14 cellular contexts compared by ENCODE assay signal in genomic region chr6:52877168-52877567, GRCh38. TPM values are rescaled to one million over a fixed set of nuclear protein-coding genes. Genes with fewer than 3 reads are reported as not detected.
DNase-seq lines count a peak whose midpoint lies in the region; TF ChIP-seq lines count a peak whose summit lies in the region.
"Had no signal": no experiment of that assay in that cellular context is flagged by ENCODE, and none has a peak within 500 bp of the region (broad histone marks: within the 10 kb centered on the region; RNA-seq: fewer than 3 reads in every experiment).

No MANE protein-coding gene starts in this region.

- H3K27me3 Mint-ChIP-seq in progenitor cell of endocrine pancreas: no peaks in the 10 kb centered on the region

- DNase-seq in AG04449 (ENCODE audit: low read depth, low spot score) (peak; percentile 88), HCEC 1CT (peak; percentile 94), RPMI7951 (ENCODE audit: low read depth) (peak; percentile 90), fibroblast of mammary gland (ENCODE audit: low read depth) (peak; percentile 90), NCI-H2081 treated with DMSO at 0.1 percent for 48 hours (lab: John Stamatoyannopoulos, UW) (no peak), progenitor cell of endocrine pancreas (ENCODE audit: low spot score, unreplicated experiment) (no peak), HT-29 (ENCODE audit: low spot score) (no peak), 8988T (no peak)
- DNase-seq: activated CD4-positive, CD25-positive, alpha-beta regulatory T cell; activated naive CD8-positive, alpha-beta T cell treated with anti-CD3 and anti-CD28 coated beads, Interleukin-2, amount 10 ng/mL, durations not matched to agents 7 days and 5 days; NCI-H1417 treated with DMSO at 0.1 percent for 48 hours; Peyer's patch had no signal

- CTCF ChIA-PET in AG04449 (lab: Yijun Ruan, JAX): interaction anchor here (0.7 to 1.2 kb wide), 4 partner anchors 9 to 458 kb away, joined by 3 to 4 read pairs (median 4); partner anchors contain the start of gene GSTA4

- no peak overlapping the region for H3K4me3 Mint-ChIP-seq in progenitor cell of endocrine pancreas (ENCODE audit: low read depth)
- H3K4me3 Mint-ChIP-seq: activated naive CD8-positive, alpha-beta T cell treated with anti-CD3 and anti-CD28 coated beads, Interleukin-2, amount 10 ng/mL, durations not matched to agents 7 days and 5 days; memory B cell had no signal

- POLR2A ChIA-PET in AG04449 (lab: Yijun Ruan, JAX): interaction anchor here (0.7 to 0.9 kb wide), 2 partner anchors 39 to 116 kb away, joined by 3 read pairs; no protein-coding TSS in a partner anchor

- H3K4me1 Mint-ChIP-seq in progenitor cell of endocrine pancreas (ENCODE audit: low read depth): peaks cover 7% of the 10 kb centered on the region
- H3K4me1 Mint-ChIP-seq: activated naive CD8-positive, alpha-beta T cell treated with anti-CD3 and anti-CD28 coated beads, Interleukin-2, amount 10 ng/mL, durations not matched to agents 7 days and 5 days had no signal

- no peaks in the 10 kb centered on the region for H3K9me3 Mint-ChIP-seq in progenitor cell of endocrine pancreas (ENCODE audit: low read depth)
- H3K9me3 Mint-ChIP-seq: activated naive CD8-positive, alpha-beta T cell treated with anti-CD3 and anti-CD28 coated beads, Interleukin-2, amount 10 ng/mL, durations not matched to agents 7 days and 5 days; memory B cell had no signal

- H3K36me3 Mint-ChIP-seq in progenitor cell of endocrine pancreas (ENCODE audit: insufficient read depth): no peaks in the 10 kb centered on the region
- H3K36me3 Mint-ChIP-seq: activated naive CD8-positive, alpha-beta T cell treated with anti-CD3 and anti-CD28 coated beads, Interleukin-2, amount 10 ng/mL, durations not matched to agents 7 days and 5 days; memory B cell had no signal

- H3K4me3 ChIP-seq in AG04449 (ENCODE audit: low read depth, low read length) (no peak overlapping the region), fibroblast of mammary gland (ENCODE audit: control insufficient read depth, low read depth, low read length) (no peak overlapping the region)
- H3K4me3 ChIP-seq: Peyer's patch, right atrium auricular region had no signal

- TF ChIP-seq CTCF in AG04449 (IDR thresholded peaks at IDR 0.05; ENCODE audit: insufficient read depth, low read length, missing control alignments) (no peak), fibroblast of mammary gland (conservative IDR thresholded peaks at IDR 0.05; ENCODE audit: control insufficient read depth, insufficient read depth, low read depth, low read length) (no peak), progenitor cell of endocrine pancreas (IDR thresholded peaks at IDR 0.05; ENCODE audit: unreplicated experiment) (no peak)

- no peak overlapping the region for H3K27ac Mint-ChIP-seq in progenitor cell of endocrine pancreas
- H3K27ac Mint-ChIP-seq: activated naive CD8-positive, alpha-beta T cell treated with anti-CD3 and anti-CD28 coated beads, Interleukin-2, amount 10 ng/mL, durations not matched to agents 7 days and 5 days; memory B cell had no signal

RNA-seq across cellular contexts. Expression of gene GSTA3, which starts 32.3 kb away (rescaled TPM):
- not detected in 2 replicates for total RNA-seq in RPMI7951 (2014; rRNA removed; shearing (Covaris generic))
- total RNA-seq in progenitor cell of endocrine pancreas: not detected in 2 replicates
- not detected in 2 replicates for total RNA-seq in HT-29 (2014; rRNA removed; shearing (Covaris generic))
- total RNA-seq: activated naive CD8-positive, alpha-beta T cell treated with anti-CD3 and anti-CD28 coated beads, Interleukin-2, amount 10 ng/mL, durations not matched to agents 7 days and 5 days; Peyer's patch; right atrium auricular region had no signal

RNA-seq across cellular contexts. Expression of gene GSTA5, which starts 36.6 kb away (rescaled TPM):
- total RNA-seq in RPMI7951 (2014; rRNA removed; shearing (Covaris generic)): not detected in 2 replicates
- total RNA-seq in progenitor cell of endocrine pancreas: not detected in 2 replicates
- not detected in 2 replicates for total RNA-seq in HT-29 (2014; rRNA removed; shearing (Covaris generic))
- total RNA-seq: activated naive CD8-positive, alpha-beta T cell treated with anti-CD3 and anti-CD28 coated beads, Interleukin-2, amount 10 ng/mL, durations not matched to agents 7 days and 5 days; Peyer's patch; right atrium auricular region had no signal

Comparison
In these comparisons a context has a peak if more than half of its experiments do, and no peak if none do; other contexts are left out.
1. DNase-seq: peak in AG04449 (single experiment), HCEC 1CT (single experiment), RPMI7951 (single experiment) and fibroblast of mammary gland (single experiment); none in NCI-H2081 treated with DMSO at 0.1 percent for 48 hours (single experiment), progenitor cell of endocrine pancreas (single experiment), HT-29 (single experiment) and 8988T (single experiment).